Comparison of ENCODE assay signal across 37 cellular contexts in genomic region chr7:147651601-147652000, GRCh38.
"Had no signal": no experiment of that assay in that cellular context is flagged by ENCODE, and none has a peak within 500 bp of the region (broad histone marks: within the 10 kb centered on the region; RNA-seq: fewer than 3 reads in every experiment).

No MANE protein-coding gene starts in this region.

- H3K27ac ChIP-seq: adrenal gland, body of pancreas, brain microvascular endothelial cell, breast epithelium, WERI-Rb-1 had no signal

- H3K27me3 Mint-ChIP-seq: activated CD4-positive, alpha-beta memory T cell treated with anti-CD3 and anti-CD28 coated beads, Interleukin-2, amount 10 ng/mL, durations not matched to agents 7 days and 5 days; activated CD4-positive, alpha-beta T cell treated with anti-CD3 and anti-CD28 coated beads for 36 hours; activated CD4-positive, alpha-beta T cell treated with anti-CD3 and anti-CD28 coated beads, Interleukin-2, amount 10 ng/mL, durations not matched to agents 7 days and 5 days; activated CD8-positive, alpha-beta memory T cell treated with anti-CD3 and anti-CD28 coated beads, Interleukin-2, amount 10 ng/mL, durations not matched to agents 7 days and 5 days; activated naive CD8-positive, alpha-beta T cell treated with anti-CD3 and anti-CD28 coated beads for 36 hours; activated T-cell treated with anti-CD3 and anti-CD28 coated beads, Interleukin-2, amount 50 U/mL, for 24 hours had no signal

- H3K36me3 Mint-ChIP-seq: activated CD8-positive, alpha-beta memory T cell treated with anti-CD3 and anti-CD28 coated beads, Interleukin-2, amount 10 ng/mL, durations not matched to agents 7 days and 5 days; activated naive CD4-positive, alpha-beta T cell treated with anti-CD3 and anti-CD28 coated beads, Interleukin-2, amount 50 U/mL, for 72 hours; activated naive CD8-positive, alpha-beta T cell treated with anti-CD3 and anti-CD28 coated beads for 36 hours; WTC11 had no signal

- DNase-seq: activated CD4-positive, alpha-beta memory T cell treated with anti-CD3 and anti-CD28 coated beads, Interleukin-2, amount 10 ng/mL, durations not matched to agents 7 days and 5 days; activated CD4-positive, alpha-beta T cell treated with anti-CD3 and anti-CD28 coated beads for 1 hour; activated CD4-positive, alpha-beta T cell treated with anti-CD3 and anti-CD28 coated beads for 36 hours; activated CD4-positive, alpha-beta T cell treated with anti-CD3 and anti-CD28 coated beads for 48 hours; activated CD4-positive, alpha-beta T cell treated with anti-CD3 and anti-CD28 coated beads, Interleukin-2, amount 10 ng/mL, durations not matched to agents 7 days and 5 days; activated CD4-positive, alpha-beta T cell treated with anti-CD3 and anti-CD28 coated beads, Interleukin-2, amount 50 U/mL, for 48 hours; activated CD4-positive, CD25-positive, alpha-beta regulatory T cell; activated CD8-positive, alpha-beta memory T cell treated with anti-CD3 and anti-CD28 coated beads for 24 hours; activated CD8-positive, alpha-beta memory T cell treated with anti-CD3 and anti-CD28 coated beads, Interleukin-2, amount 10 ng/mL, durations not matched to agents 7 days and 5 days; activated CD8-positive, alpha-beta memory T cell treated with anti-CD3 and anti-CD28 coated beads, Interleukin-2, amount 50 U/mL, for 48 hours; activated CD8-positive, alpha-beta T cell treated with anti-CD3 and anti-CD28 coated beads, Interleukin-2, amount 10 ng/mL, durations not matched to agents 7 days and 5 days; activated effector memory CD4-positive, alpha-beta T cell treated with Interleukin-2 at 50 U/mL for 16 hours; activated gamma-delta T cell treated with Interleukin-2 at 50 U/mL for 16 hours; activated naive CD4-positive, alpha-beta T cell; activated naive CD4-positive, alpha-beta T cell treated with anti-CD3 and anti-CD28 coated beads for 36 hours; activated naive CD4-positive, alpha-beta T cell treated with anti-CD3 and anti-CD28 coated beads, Interleukin-2, amount 50 U/mL, for 16 hours; activated naive CD8-positive, alpha-beta T cell treated with anti-CD3 and anti-CD28 coated beads for 36 hours; activated T-cell treated with anti-CD3 and anti-CD28 coated beads, Interleukin-2, amount 50 U/mL, for 24 hours; activated T-cell treated with anti-CD3 and anti-CD28 coated beads, Interleukin-2, amount 50 U/mL, for 48 hours; adrenal gland; amniotic stem cell; aorta; body of pancreas; brain microvascular endothelial cell; central memory CD4-positive, alpha-beta T cell; cerebellar nuclear complex; T-helper 1 cell; T-helper 2 cell; T-helper 9 cell; WERI-Rb-1 had no signal

- H3K4me1 ChIP-seq: adrenal gland, body of pancreas, breast epithelium had no signal

- H3K36me3 ChIP-seq: adrenal gland, brain microvascular endothelial cell, WERI-Rb-1 had no signal

- ATAC-seq: activated CD4-positive, alpha-beta T cell treated with anti-CD3 and anti-CD28 coated beads for 36 hours; activated CD4-positive, CD25-positive, alpha-beta regulatory T cell treated with anti-CD3 and anti-CD28 coated beads, Interleukin-2, amount 50 U/mL, for 24 hours; activated CD8-positive, alpha-beta memory T cell treated with anti-CD3 and anti-CD28 coated beads, Interleukin-2, amount 10 ng/mL, durations not matched to agents 7 days and 5 days; activated CD8-positive, alpha-beta T cell treated with anti-CD3 and anti-CD28 coated beads, Interleukin-2, amount 10 ng/mL, durations not matched to agents 7 days and 5 days; activated naive CD4-positive, alpha-beta T cell treated with anti-CD3 and anti-CD28 coated beads, Interleukin-2, amount 50 U/mL, for 72 hours; body of pancreas; WTC11 had no signal

- H3K9me3 Mint-ChIP-seq: T-helper 1 cell treated with Interleukin-12 subunit alpha and Interleukin-12 subunit beta and Interleukin-4 antibody, amounts not matched to agents 30 μg/mL and 1 μg/mL, for 36 hours; WTC11 had no signal

- H3K27ac Mint-ChIP-seq: activated CD4-positive, alpha-beta memory T cell treated with anti-CD3 and anti-CD28 coated beads, Interleukin-2, amount 10 ng/mL, durations not matched to agents 7 days and 5 days; activated CD4-positive, alpha-beta T cell treated with anti-CD3 and anti-CD28 coated beads for 36 hours; activated CD4-positive, alpha-beta T cell treated with anti-CD3 and anti-CD28 coated beads, Interleukin-2, amount 10 ng/mL, durations not matched to agents 7 days and 5 days; activated CD8-positive, alpha-beta memory T cell treated with anti-CD3 and anti-CD28 coated beads, Interleukin-2, amount 10 ng/mL, durations not matched to agents 7 days and 5 days; activated CD8-positive, alpha-beta T cell treated with anti-CD3 and anti-CD28 coated beads, Interleukin-2, amount 10 ng/mL, durations not matched to agents 7 days and 5 days; activated naive CD4-positive, alpha-beta T cell treated with anti-CD3 and anti-CD28 coated beads for 36 hours; activated naive CD4-positive, alpha-beta T cell treated with anti-CD3 and anti-CD28 coated beads, Interleukin-2, amount 50 U/mL, for 72 hours; activated naive CD8-positive, alpha-beta T cell treated with anti-CD3 and anti-CD28 coated beads for 36 hours; activated T-cell treated with anti-CD3 and anti-CD28 coated beads, Interleukin-2, amount 50 U/mL, for 24 hours; activated T-helper 2 cell treated with anti-CD3 and anti-CD28 coated beads, Interferon-gamma antibody, Interleukin-2, Interleukin-4, amounts not matched to agents 10 μg/mL and 5 μg/mL and 100 μg/mL, durations not matched to agents 14 hours and 24 hours and 36 hours; T-helper 1 cell treated with Interleukin-12 subunit alpha and Interleukin-12 subunit beta and Interleukin-4 antibody, amounts not matched to agents 30 μg/mL and 1 μg/mL, for 36 hours; T-helper 2 cell treated with Interferon-gamma antibody and Interleukin-4, amounts not matched to agents 5 μg/mL and 100 μg/mL, for 36 hours; WTC11 had no signal

- H3K4me3 ChIP-seq: adrenal gland, body of pancreas, breast epithelium had no signal

- H3K4me3 Mint-ChIP-seq: activated CD4-positive, alpha-beta memory T cell treated with anti-CD3 and anti-CD28 coated beads, Interleukin-2, amount 10 ng/mL, durations not matched to agents 7 days and 5 days; activated CD4-positive, alpha-beta T cell treated with anti-CD3 and anti-CD28 coated beads for 36 hours; activated CD4-positive, alpha-beta T cell treated with anti-CD3 and anti-CD28 coated beads, Interleukin-2, amount 10 ng/mL, durations not matched to agents 7 days and 5 days; activated CD8-positive, alpha-beta memory T cell treated with anti-CD3 and anti-CD28 coated beads, Interleukin-2, amount 10 ng/mL, durations not matched to agents 7 days and 5 days; activated CD8-positive, alpha-beta T cell treated with anti-CD3 and anti-CD28 coated beads, Interleukin-2, amount 10 ng/mL, durations not matched to agents 7 days and 5 days; activated naive CD4-positive, alpha-beta T cell treated with anti-CD3 and anti-CD28 coated beads for 36 hours; activated naive CD8-positive, alpha-beta T cell treated with anti-CD3 and anti-CD28 coated beads for 36 hours; activated T-cell treated with anti-CD3 and anti-CD28 coated beads, Interleukin-2, amount 50 U/mL, for 24 hours; T-helper 1 cell treated with Interleukin-12 subunit alpha and Interleukin-12 subunit beta and Interleukin-4 antibody, amounts not matched to agents 30 μg/mL and 1 μg/mL, for 36 hours; T-helper 2 cell treated with Interferon-gamma antibody and Interleukin-4, amounts not matched to agents 5 μg/mL and 100 μg/mL, for 36 hours; WTC11 had no signal

- H3K4me1 Mint-ChIP-seq: activated CD4-positive, alpha-beta memory T cell treated with anti-CD3 and anti-CD28 coated beads, Interleukin-2, amount 10 ng/mL, durations not matched to agents 7 days and 5 days; activated CD4-positive, alpha-beta T cell treated with anti-CD3 and anti-CD28 coated beads for 36 hours; activated CD4-positive, alpha-beta T cell treated with anti-CD3 and anti-CD28 coated beads, Interleukin-2, amount 10 ng/mL, durations not matched to agents 7 days and 5 days; activated CD8-positive, alpha-beta memory T cell treated with anti-CD3 and anti-CD28 coated beads, Interleukin-2, amount 10 ng/mL, durations not matched to agents 7 days and 5 days; activated naive CD8-positive, alpha-beta T cell treated with anti-CD3 and anti-CD28 coated beads for 36 hours had no signal

- H3K27me3 ChIP-seq: adrenal gland, body of pancreas, brain microvascular endothelial cell, breast epithelium had no signal
